17 cellular contexts compared by ENCODE assay signal in genomic region chr2:69734040-69734611, GRCh38. TPM values are rescaled to one million over a fixed set of nuclear protein-coding genes. Genes with fewer than 3 reads are reported as not detected.
DNase-seq lines count a peak whose midpoint lies in the region; ATAC-seq, FAIRE-seq and TF ChIP-seq lines count a peak whose summit lies in the region.
"Had no signal": no experiment of that assay in that cellular context is flagged by ENCODE, and none has a peak within 500 bp of the region (broad histone marks: within the 10 kb centered on the region; RNA-seq: fewer than 3 reads in every experiment).

No MANE protein-coding gene starts in this region.

- DNase-seq in left ventricle myocardium superior, result peak; percentile 57
- DNase-seq in left ventricle myocardium inferior, result no peak
- peak; percentile 76 for DNase-seq in RCC 7860 (ENCODE audit: low spot score)
- DNase-seq in kidney tubule cell (ENCODE audit: low spot score), result peak; percentile 91
- no peak for DNase-seq in aorta
- no peak for DNase-seq in GDM1 (lab: John Stamatoyannopoulos, UW)
- DNase-seq in NCI-H2171 (lab: John Stamatoyannopoulos, UW), result no peak
- DNase-seq: activated CD8-positive, alpha-beta memory T cell treated with anti-CD3 and anti-CD28 coated beads for 24 hours; DND-41; dorsolateral prefrontal cortex; NK-92 treated with Interleukin-12 subunit alpha and Interleukin-12 subunit beta, amount 100 ng/mL, for 24 hours; small intestine; stomach had no signal

- H3K27ac ChIP-seq in left ventricle myocardium inferior (replicated peaks) (no peak overlapping the region), aorta (ENCODE audit: low read depth in 1 of 2, low read length in 2 of 2) (no peak overlapping the region)
- H3K27ac ChIP-seq: dorsolateral prefrontal cortex, neural progenitor cell, stomach, VCaP had no signal

- no peak for TF ChIP-seq CTCF in left ventricle myocardium inferior (IDR thresholded peaks at IDR 0.05; ENCODE audit: borderline replicate concordance)

- H3K4me3 ChIP-seq in left ventricle myocardium inferior (no peak overlapping the region), aorta (ENCODE audit: low read length in 2 of 2) (no peak overlapping the region)
- H3K4me3 ChIP-seq: dorsolateral prefrontal cortex, neural progenitor cell, stomach had no signal

- peak; percentile 91 for FAIRE-seq in RCC 7860 (lab: Jason Lieb, UNC)
- FAIRE-seq: astrocyte, small intestine had no signal

- H3K4me1 ChIP-seq in left ventricle myocardium inferior (peaks cover 14% of the 10 kb centered on the region), aorta (ENCODE audit: control insufficient read depth in 1 of 2, insufficient read depth in 2 of 2, low read length in 2 of 2) (no peaks in the 10 kb centered on the region)
- H3K4me1 ChIP-seq: neural progenitor cell had no signal

- intact Hi-C loops in left ventricle myocardium superior (cut with micrococcal nuclease), result no loop called here
- intact Hi-C loops in left ventricle myocardium inferior (cut with micrococcal nuclease), result no loop called here
- intact Hi-C loops in aorta (cut with DNase I), result loop anchor here in 1 of 2 donors (10.0 kb wide), 1 partner anchor 331 kb away; no protein-coding TSS in a partner anchor

- H3K27me3 ChIP-seq in left ventricle myocardium inferior (ENCODE audit: low read depth) (no peaks in the 10 kb centered on the region), aorta (ENCODE audit: control insufficient read depth in 1 of 2, insufficient read depth in 2 of 2, low read length in 1 of 2) (no peaks in the 10 kb centered on the region)
- H3K27me3 ChIP-seq: dorsolateral prefrontal cortex, neural progenitor cell, stomach had no signal

- ATAC-seq in left ventricle myocardium superior (no peak), aorta (ENCODE audit: low FRiP score) (peak; percentile 48), HG03025 (IDR thresholded peaks at IDR 0.05; ENCODE audit: low FRiP score, unreplicated experiment) (no peak)

- WGBS in aorta, 2 donors, result 67 to 70% methylated on average over 5 of the region's 5 CpGs

- H3K36me3 ChIP-seq in left ventricle myocardium inferior (no peaks in the 10 kb centered on the region), aorta (ENCODE audit: control insufficient read depth in 1 of 2, insufficient read depth in 2 of 2, low read length in 1 of 2) (no peaks in the 10 kb centered on the region)
- H3K36me3 ChIP-seq: neural progenitor cell, stomach had no signal

- no peaks in the 10 kb centered on the region for H3K9me3 ChIP-seq in left ventricle myocardium inferior (replicated peaks)
- no peaks in the 10 kb centered on the region for H3K9me3 ChIP-seq in aorta (ENCODE audit: control insufficient read depth, low read length)
- H3K9me3 ChIP-seq: stomach had no signal

RNA-seq across cellular contexts. Expression of gene ANXA4, which starts 7.8 kb away (rescaled TPM):
- 24.7 TPM for total RNA-seq in left ventricle myocardium superior
- 30.6 TPM for total RNA-seq in left ventricle myocardium inferior
- 100 to 1,000 TPM in 1 of 2 donors, 10 to 100 TPM in 1; 94.6 to 120 TPM for total RNA-seq in aorta
- polyA plus RNA-seq in aorta, result 10 to 100 TPM; 73.0 to 89.8 TPM

Comparison
In these comparisons a context has a peak if more than half of its experiments do, and no peak if none do; other contexts are left out.
1. DNase-seq: peak in left ventricle myocardium superior (single experiment), RCC 7860 (single experiment) and kidney tubule cell (single experiment); none in left ventricle myocardium inferior (single experiment), aorta (0 of 2), GDM1 (single experiment) and NCI-H2171 (single experiment).